ENCODE assay signal across 10 cellular contexts in genomic region chr22:38081636-38081940, GRCh38. TPM values are rescaled to one million over a fixed set of nuclear protein-coding genes. Genes with fewer than 3 reads are reported as not detected.
DNase-seq lines count a peak whose midpoint lies in the region; ATAC-seq and TF ChIP-seq lines count a peak whose summit lies in the region.
"Had no signal": no experiment of that assay in that cellular context is flagged by ENCODE, and none has a peak within 500 bp of the region (broad histone marks: within the 10 kb centered on the region; RNA-seq: fewer than 3 reads in every experiment).

No MANE protein-coding gene starts in this region.

- no peak overlapping the region for H3K9ac ChIP-seq in HUES48 (ENCODE audit: low read depth, low read length)

- H3K9me3 ChIP-seq in HUES48 (ENCODE audit: control insufficient read depth, insufficient read depth, low read length) (no peaks in the 10 kb centered on the region), mesodermal cell (ENCODE audit: control insufficient read depth, low read length) (no peaks in the 10 kb centered on the region), stomach (no peaks in the 10 kb centered on the region)

- peak in 1 of 61 donors; percentile 36 for DNase-seq in caudate nucleus (lab: John Stamatoyannopoulos, UW)
- no peak for DNase-seq in stomach
- DNase-seq in germinal center (ENCODE audit: low spot score) = no peak
- DNase-seq in occipital lobe (lab: John Stamatoyannopoulos, UW) = no peak
- no peak for DNase-seq in NAMALWA (ENCODE audit: low spot score)

- 40 to 46% methylated on average over 14 to 17 of the region's 17 CpGs for WGBS in mesodermal cell (ENCODE audit: insufficient coverage in 2 of 2), 2 experiments
- 0 to 12% (median 8%) methylated on average over 1 to 17 of the region's 17 CpGs for WGBS in stomach, 5 donors

- H3K4me3 ChIP-seq in HUES48 (ENCODE audit: low read depth, low read length) (peak overlapping the region; percentile 46; the same call in 1 of the 2 replicates), mesodermal cell (ENCODE audit: extremely low read depth, insufficient read depth, low read length, poor library complexity, severe bottlenecking) (peak overlapping the region; percentile 5), stomach (peak overlapping the region; percentile 29 to 51 (median 42))

- peaks cover 4% of the 10 kb centered on the region; the same call in 1 of the 2 replicates for H3K36me3 ChIP-seq in HUES48 (ENCODE audit: control insufficient read depth, insufficient read depth, low read length)
- H3K36me3 ChIP-seq in mesodermal cell (ENCODE audit: control insufficient read depth, insufficient read depth, low read length) = no peaks in the 10 kb centered on the region
- H3K36me3 ChIP-seq in stomach = peaks cover 0 to 20% (median 9%) of the 10 kb centered on the region in 4 donors

- TF ChIP-seq EP300 in stomach (IDR thresholded peaks at IDR 0.05) = no peak

- H3K27me3 ChIP-seq in HUES48 (ENCODE audit: control insufficient read depth, insufficient read depth, low read length) (peaks cover 38% of the 10 kb centered on the region), stomach (peaks cover 0 to 53% (median 25%) of the 10 kb centered on the region in 3 donors)

- ATAC-seq in GM18520 (IDR thresholded peaks at IDR 0.05; ENCODE audit: unreplicated experiment) = no peak
- ATAC-seq: HCT116 had no signal

- H3K27ac ChIP-seq in HUES48 (ENCODE audit: low read depth, low read length) (no peak overlapping the region), caudate nucleus (ENCODE audit: low read depth, low read length) (peak overlapping the region; percentile 62), mesodermal cell (ENCODE audit: low read depth, low read length, severe bottlenecking) (no peak overlapping the region), stomach (peak overlapping the region in 1 of 5 donors; percentile 15)
- H3K27ac ChIP-seq: epithelial cell of prostate had no signal

- peaks cover 22% of the 10 kb centered on the region; the same call in 1 of the 2 replicates for H3K4me1 ChIP-seq in HUES48 (ENCODE audit: control insufficient read depth, insufficient read depth, low read length)
- peaks cover 30% of the 10 kb centered on the region for H3K4me1 ChIP-seq in mesodermal cell (ENCODE audit: control insufficient read depth, insufficient read depth, low read length, poor library complexity, severe bottlenecking)
- peaks cover 24 to 29% (median 26%) of the 10 kb centered on the region in 4 donors for H3K4me1 ChIP-seq in stomach

- no peak for TF ChIP-seq CTCF in stomach (IDR thresholded peaks at IDR 0.05)

- intact Hi-C loops in stomach (cut with DNase I; ENCODE audit: low total_unique reads) = no loop called here

- TF ChIP-seq POLR2A in stomach (IDR thresholded peaks at IDR 0.05) = no peak

RNA-seq across cellular contexts. Expression of gene SLC16A8, which starts 2.4 kb away (rescaled TPM):
- polyA plus RNA-seq in mesodermal cell (2013, experiment 1 of 2) = not detected
- polyA plus RNA-seq in mesodermal cell (2013, experiment 2 of 2) = not detected
- total RNA-seq in stomach (not detected), occipital lobe (0.16 TPM)
- polyA plus RNA-seq in stomach = under 1 TPM in 1 of 3 donors, not detected in 2; 0.48 TPM

RNA-seq across cellular contexts. Expression of gene PICK1, which starts 24.4 kb away (rescaled TPM):
- 16.0 TPM for polyA plus RNA-seq in mesodermal cell (2013, experiment 1 of 2)
- 12.6 TPM for polyA plus RNA-seq in mesodermal cell (2013, experiment 2 of 2)
- total RNA-seq in stomach (10 to 100 TPM; 24.5 to 44.3 (median 28.8) TPM), occipital lobe (22.0 TPM)
- 10 to 100 TPM; 20.7 to 27.2 (median 21.7) TPM for polyA plus RNA-seq in stomach

RNA-seq across cellular contexts. Expression of gene BAIAP2L2, which starts 28.9 kb away (rescaled TPM):
- polyA plus RNA-seq in mesodermal cell (2013, experiment 1 of 2) = 1.5 TPM
- 1.3 TPM for polyA plus RNA-seq in mesodermal cell (2013, experiment 2 of 2)
- total RNA-seq in stomach = 100 to 1,000 TPM in 1 of 5 donors, 10 to 100 TPM in 2, 1 to 10 TPM in 2; 1.3 to 397 (median 12.2) TPM
- 1 to 10 TPM; 1.2 to 6.8 (median 4.0) TPM for polyA plus RNA-seq in stomach
- total RNA-seq in occipital lobe = not detected
